ENCODE assay signal across 27 cellular contexts in the genomic region with DNA sequence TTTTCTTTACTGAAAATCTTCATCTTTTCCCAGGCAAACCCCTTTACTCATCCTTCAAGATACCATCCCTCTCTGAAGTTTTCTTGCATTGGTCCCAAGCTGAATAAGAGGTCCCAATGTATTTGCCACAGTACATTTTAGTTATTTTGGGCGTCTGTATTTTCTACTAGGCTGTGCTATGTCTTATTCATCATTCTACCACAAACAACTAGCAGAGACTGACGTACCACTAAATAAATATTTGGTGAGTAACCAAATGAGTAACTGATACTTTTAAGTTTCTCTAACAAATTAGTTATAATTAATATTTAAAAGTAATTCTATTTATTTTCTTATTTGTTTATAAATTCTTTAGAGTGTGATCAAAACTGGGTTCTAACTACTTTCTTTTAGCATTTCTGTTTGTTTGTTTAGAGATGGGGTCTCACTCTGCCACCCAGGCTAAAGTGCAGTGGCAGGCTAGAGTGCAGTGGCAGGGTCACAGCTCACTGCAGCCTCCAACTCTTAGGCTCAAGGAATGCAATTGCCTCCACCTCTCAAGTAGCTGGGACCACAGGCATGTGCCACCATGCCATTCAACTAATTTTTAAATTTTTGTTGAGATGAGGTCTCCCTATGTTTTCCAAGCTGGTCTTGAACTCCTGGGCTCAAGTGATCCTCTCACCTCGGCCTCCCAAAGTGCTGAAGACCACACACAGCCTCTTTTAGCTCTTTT. TPM values are rescaled to one million over a fixed set of nuclear protein-coding genes. Genes with fewer than 3 reads are reported as not detected.
DNase-seq lines count a peak whose midpoint lies in the region; ATAC-seq, FAIRE-seq and TF ChIP-seq lines count a peak whose summit lies in the region.
"Had no signal": no experiment of that assay in that cellular context is flagged by ENCODE, and none has a peak within 500 bp of the region (broad histone marks: within the 10 kb centered on the region; RNA-seq: fewer than 3 reads in every experiment).

No MANE protein-coding gene starts in this region.

- H3K27me3 ChIP-seq in PC-3 (ENCODE audit: low read length), result no peaks in the 10 kb centered on the region
- no peaks in the 10 kb centered on the region for H3K27me3 ChIP-seq in bronchial epithelial cell (ENCODE audit: control insufficient read depth, insufficient read depth, low read length)

- ATAC-seq in PC-3 (peak; percentile 81), HG03196 (IDR thresholded peaks at IDR 0.05; ENCODE audit: unreplicated experiment) (no peak)
- ATAC-seq: GM23338 had no signal

- H3K36me3 ChIP-seq in PC-3 (ENCODE audit: low read depth, low read length) (peaks cover 54% of the 10 kb centered on the region), bronchial epithelial cell (ENCODE audit: control insufficient read depth, insufficient read depth, low read length) (peaks cover 2% of the 10 kb centered on the region)

- peaks cover 33% of the 10 kb centered on the region for H3K4me1 ChIP-seq in PC-3 (ENCODE audit: insufficient read depth, low read length)

- BruUV-seq in PC-3 (replicated peaks; lab: Mats Ljungman, UMichigan), result no TSS peak

- TF ChIP-seq CTCF in PC-3 (conservative IDR thresholded peaks at IDR 0.05; ENCODE audit: low read depth, low read length), result no peak
- no peak for TF ChIP-seq CTCF in bronchial epithelial cell (IDR thresholded peaks at IDR 0.05; ENCODE audit: insufficient read depth, low read length, severe bottlenecking)
- no peak for TF ChIP-seq CTCF in GM20000 (IDR thresholded peaks at IDR 0.05; ENCODE audit: extremely low read depth, missing control alignments)

- H4K20me1 ChIP-seq in PC-3 (ENCODE audit: low read length), result no peaks in the 10 kb centered on the region

- H3K9me2 ChIP-seq in PC-3 (replicated peaks; ENCODE audit: low read length), result no peaks in the 10 kb centered on the region

- no peaks in the 10 kb centered on the region for H3K9me3 ChIP-seq in PC-3 (ENCODE audit: low read length)

- H2AFZ ChIP-seq in PC-3 (ENCODE audit: low read length), result no peak overlapping the region
- H2AFZ ChIP-seq: GM23338, PC-9 had no signal

- DNase-seq in ELR (ENCODE audit: low read depth) (peak; percentile 64), PC-3 (peak; percentile 60), bronchial epithelial cell (ENCODE audit: low read depth) (peak; percentile 63), myocyte (ENCODE audit: low read depth) (peak; percentile 32), GM20000 (ENCODE audit: low spot score) (no peak), GM03348 (ENCODE audit: low spot score) (no peak), NCI-H748 treated with DMSO at 0.1 percent for 48 hours (lab: John Stamatoyannopoulos, UW) (no peak)
- DNase-seq: C1 segment of cervical spinal cord; CD4-positive, alpha-beta memory T cell; COR-L47; DMS53; H9; NCI-H1092 treated with DMSO at 0.1 percent for 48 hours; NCI-H1436; NCI-H187; NCI-H446; NCI-H524 treated with DMSO at 0.1 percent for 48 hours; NCI-H82; NK-92 treated with Interleukin-12 subunit alpha and Interleukin-12 subunit beta, amount 100 ng/mL, for 24 hours; PC-9; RPMI8226; SHP77 had no signal

- H3K9ac ChIP-seq in PC-3 (ENCODE audit: low read length), result 0 out of 2 replicates have a peak overlapping the region, but pooled peaks have one; percentile 2

- POLR2A ChIA-PET in PC-3 (lab: Charles Lee; ENCODE audit: unreplicated experiment), result interaction anchor here (0.5 kb wide), 1 partner anchor 687 kb away, joined by 4 read pairs; no protein-coding TSS in a partner anchor

- H3K4me3 ChIP-seq in PC-3 (ENCODE audit: low read length), result no peak overlapping the region
- no peak overlapping the region for H3K4me3 ChIP-seq in bronchial epithelial cell (ENCODE audit: low read depth, low read length)
- H3K4me3 ChIP-seq: GM23338, PC-9, SK-N-MC had no signal

- FAIRE-seq in bronchial epithelial cell (lab: Jason Lieb, UNC), result no peak
- FAIRE-seq: A204.1 had no signal

- H3K27ac ChIP-seq in PC-3 (ENCODE audit: low read length), result peak overlapping the region; percentile 76
- H3K27ac ChIP-seq: HL-60, PC-9, SK-N-MC had no signal

- H3F3A ChIP-seq in PC-3 (ENCODE audit: low read length, unreplicated experiment), result no peaks in the 10 kb centered on the region

- peaks cover 5% of the 10 kb centered on the region; the same call in 1 of the 2 replicates for H3K79me2 ChIP-seq in PC-3 (ENCODE audit: low read length)

- CTCF ChIA-PET in PC-3 (lab: Charles Lee), result no interaction called here

- intact Hi-C loops in PC-3 (cut with micrococcal nuclease), result no loop called here

- peak overlapping the region; percentile 43 for H3K4me2 ChIP-seq in PC-3 (ENCODE audit: low read length)
- H3K4me2 ChIP-seq: GM23338, PC-9 had no signal

RNA-seq across cellular contexts. Expression of gene NDC1, which starts 33.1 kb away (rescaled TPM):
- total RNA-seq in PC-3 (2014; rRNA removed) (59.3 and 63.6 TPM in 2 replicates), bronchial epithelial cell (8.3 and 16.1 TPM in 2 replicates), myocyte (14.0 and 15.4 TPM in 2 replicates)
- 5.5 TPM for polyA plus RNA-seq in myocyte (2012)

Comparison
In these comparisons a context has a peak if more than half of its experiments do, and no peak if none do; other contexts are left out.
1. DNase-seq: peak in ELR (single experiment), PC-3 (single experiment), bronchial epithelial cell (single experiment) and myocyte (single experiment); none in GM20000 (single experiment), GM03348 (single experiment) and NCI-H748 treated with DMSO at 0.1 percent for 48 hours (single experiment).